In the genomic region with DNA sequence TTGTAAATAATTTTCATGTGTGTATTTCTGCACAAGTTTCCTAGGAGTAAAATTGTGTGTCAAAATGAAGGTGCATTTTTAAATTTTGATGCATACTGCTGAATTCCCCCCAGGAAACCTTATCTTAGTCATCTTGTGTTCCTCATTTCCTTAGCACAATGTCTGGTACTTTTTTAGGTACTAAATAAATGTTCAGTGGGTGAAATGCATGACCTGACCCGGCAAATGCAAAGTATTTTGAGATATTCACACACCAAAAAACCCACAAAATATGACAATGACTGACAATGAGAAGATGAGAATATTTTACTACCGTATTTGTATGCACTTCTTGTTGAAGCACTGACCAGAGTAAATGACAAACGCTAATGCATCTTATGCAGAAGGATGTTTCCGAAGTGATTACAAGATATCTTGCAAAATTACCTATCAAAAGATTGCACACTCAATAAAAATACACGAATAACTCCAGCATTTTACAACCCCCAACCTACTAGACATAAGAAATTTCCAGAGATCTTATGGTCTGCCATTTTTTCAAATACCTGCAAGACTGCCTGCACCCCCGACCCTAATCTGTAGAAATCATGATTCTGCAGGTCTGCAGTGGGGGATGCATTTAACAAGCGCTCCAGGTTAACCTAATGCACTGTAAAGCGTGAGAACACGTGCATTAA, we compare ENCODE assay signal across 8 cellular contexts. TPM values are rescaled to one million over a fixed set of nuclear protein-coding genes. Genes with fewer than 3 reads are reported as not detected.
DNase-seq lines count a peak whose midpoint lies in the region; ATAC-seq and TF ChIP-seq lines count a peak whose summit lies in the region.

No MANE protein-coding gene starts in this region.

- H3K36me3 Mint-ChIP-seq in CD4-positive, alpha-beta T cell (ENCODE audit: low read depth), result peaks cover 28% of the 10 kb centered on the region
- peaks cover 31% of the 10 kb centered on the region for H3K36me3 Mint-ChIP-seq in activated CD8-positive, alpha-beta T cell treated with anti-CD3 and anti-CD28 coated beads for 36 hours (ENCODE audit: low read depth)

- TF ChIP-seq CTCF in CD4-positive, alpha-beta T cell (IDR thresholded peaks at IDR 0.05), result no peak
- no peak for TF ChIP-seq CTCF in HEK293 (tag by site-specific recombination; IDR thresholded peaks at IDR 0.05)
- no peak for TF ChIP-seq CTCF in activated CD8-positive, alpha-beta T cell treated with anti-CD3 and anti-CD28 coated beads for 36 hours (IDR thresholded peaks at IDR 0.05)
- no peak for TF ChIP-seq CTCF in testis (IDR thresholded peaks at IDR 0.05)
- TF ChIP-seq CTCF in foreskin keratinocyte (conservative IDR thresholded peaks at IDR 0.05), result no peak

- POLR2A ChIA-PET in CD4-positive, alpha-beta T cell (lab: Charles Lee), result interaction anchor here (0.7 kb wide), 1 partner anchor 1225 kb away, joined by 3 read pairs; no protein-coding TSS in a partner anchor
- POLR2A ChIA-PET in HEK293 (lab: Yijun Ruan, JAX), result interaction anchor here (0.5 to 0.7 kb wide), 2 partner anchors 10 to 535 kb away, joined by 3 read pairs; no protein-coding TSS in a partner anchor
- POLR2A ChIA-PET in activated CD8-positive, alpha-beta T cell treated with anti-CD3 and anti-CD28 coated beads for 36 hours (lab: Charles Lee), result interaction anchor here (0.9 kb wide), 1 partner anchor 15 kb away, joined by 3 read pairs; no protein-coding TSS in a partner anchor

- WGBS in testis, 2 donors, result 11 to 14% methylated on average over 9 of the region's 9 CpGs

- no peaks in the 10 kb centered on the region for H3K27me3 ChIP-seq in CD4-positive, alpha-beta T cell (ENCODE audit: control insufficient read depth, insufficient read depth, low read length)
- H3K27me3 ChIP-seq in iPS-18a (ENCODE audit: control insufficient read depth, insufficient read depth, low read length), result no peaks in the 10 kb centered on the region
- no peaks in the 10 kb centered on the region for H3K27me3 ChIP-seq in testis
- no peaks in the 10 kb centered on the region for H3K27me3 ChIP-seq in foreskin keratinocyte

- no peak overlapping the region for H3K27ac ChIP-seq in CD4-positive, alpha-beta T cell (ENCODE audit: low read depth, low read length)
- no peak overlapping the region for H3K27ac ChIP-seq in HEK293 (ENCODE audit: extremely low read depth, low read depth, low read length)
- no peak overlapping the region for H3K27ac ChIP-seq in iPS-18a (ENCODE audit: low read length)
- peak overlapping the region in 1 of 2 donors; percentile 92 for H3K27ac ChIP-seq in testis
- no peak overlapping the region for H3K27ac ChIP-seq in foreskin keratinocyte

- intact Hi-C loops in CD4-positive, alpha-beta T cell (cut with DNase I, micrococcal nuclease), result loop anchor here (2.0 to 10.0 kb wide), 5 partner anchors 208 to 1292 kb away; a partner anchor contains a TSS
- intact Hi-C loops in activated CD8-positive, alpha-beta T cell treated with anti-CD3 and anti-CD28 coated beads for 36 hours (cut with micrococcal nuclease), result no loop called here
- intact Hi-C loops in testis (cut with DNase I; ENCODE audit: low total_unique reads), result no loop called here

- ATAC-seq in CD4-positive, alpha-beta T cell (ENCODE audit: poor library complexity), result no peak
- ATAC-seq in activated CD8-positive, alpha-beta T cell treated with anti-CD3 and anti-CD28 coated beads for 36 hours, result no peak
- ATAC-seq in foreskin keratinocyte, result no peak

- H3K27me3 Mint-ChIP-seq in CD4-positive, alpha-beta T cell, result no peaks in the 10 kb centered on the region
- no peaks in the 10 kb centered on the region for H3K27me3 Mint-ChIP-seq in activated CD8-positive, alpha-beta T cell treated with anti-CD3 and anti-CD28 coated beads for 36 hours

- peaks cover 53% of the 10 kb centered on the region for H3K4me1 Mint-ChIP-seq in CD4-positive, alpha-beta T cell (ENCODE audit: low read depth)
- peaks cover 40% of the 10 kb centered on the region for H3K4me1 Mint-ChIP-seq in activated CD8-positive, alpha-beta T cell treated with anti-CD3 and anti-CD28 coated beads for 36 hours (ENCODE audit: low read depth)

- H3K4me3 ChIP-seq in HEK293 (ENCODE audit: low read depth, low read length), result peak overlapping the region; percentile 31
- H3K4me3 ChIP-seq in iPS-18a (ENCODE audit: low read length), result peak overlapping the region; percentile 96
- H3K4me3 ChIP-seq in testis, result peak overlapping the region; percentile 82 to 92

- H3K4me3 Mint-ChIP-seq in CD4-positive, alpha-beta T cell, result peak overlapping the region; percentile 92
- H3K4me3 Mint-ChIP-seq in activated CD8-positive, alpha-beta T cell treated with anti-CD3 and anti-CD28 coated beads for 36 hours, result peak overlapping the region; percentile 92

- H3K9me3 Mint-ChIP-seq in CD4-positive, alpha-beta T cell, result no peaks in the 10 kb centered on the region
- H3K9me3 Mint-ChIP-seq in activated CD8-positive, alpha-beta T cell treated with anti-CD3 and anti-CD28 coated beads for 36 hours, result no peaks in the 10 kb centered on the region

- CTCF ChIA-PET in CD4-positive, alpha-beta T cell (lab: Charles Lee), result interaction anchor here (0.7 to 2.0 kb wide), 7 partner anchors 8 to 1650 kb away, joined by 3 to 12 read pairs (median 3); a partner anchor contains a TSS
- CTCF ChIA-PET in HEK293 (lab: Yijun Ruan, JAX), result interaction anchor here (0.5 to 1.6 kb wide), 7 partner anchors 9 to 223 kb away, joined by 3 to 5 read pairs (median 4); no protein-coding TSS in a partner anchor
- CTCF ChIA-PET in activated CD8-positive, alpha-beta T cell treated with anti-CD3 and anti-CD28 coated beads for 36 hours (lab: Charles Lee), result interaction anchor here (0.7 to 2.4 kb wide), 8 partner anchors 12 to 1631 kb away, joined by 3 to 11 read pairs (median 6); no protein-coding TSS in a partner anchor

- TF ChIP-seq POLR2A in testis (IDR thresholded peaks at IDR 0.05), result no peak

- H3K9ac ChIP-seq in iPS-18a (ENCODE audit: low read length), result peak overlapping the region; percentile 55

- no peaks in the 10 kb centered on the region for H3K4me1 ChIP-seq in HEK293 (ENCODE audit: control insufficient read depth, insufficient read depth, low read length)
- peaks cover 6% of the 10 kb centered on the region for H3K4me1 ChIP-seq in iPS-18a (ENCODE audit: control insufficient read depth, low read depth, low read length)
- H3K4me1 ChIP-seq in testis, result peaks cover 39% of the 10 kb centered on the region
- H3K4me1 ChIP-seq in foreskin keratinocyte, result no peaks in the 10 kb centered on the region

- H3K9me3 ChIP-seq in CD4-positive, alpha-beta T cell (ENCODE audit: control insufficient read depth, low read length), result no peaks in the 10 kb centered on the region
- no peaks in the 10 kb centered on the region for H3K9me3 ChIP-seq in HEK293 (ENCODE audit: control insufficient read depth, insufficient read depth, low read depth, low read length)
- no peaks in the 10 kb centered on the region for H3K9me3 ChIP-seq in iPS-18a (ENCODE audit: control insufficient read depth, low read depth, low read length)
- H3K9me3 ChIP-seq in testis, result no peaks in the 10 kb centered on the region

- H3K36me3 ChIP-seq in HEK293 (ENCODE audit: control insufficient read depth in 2 of 2, insufficient read depth in 1 of 2, low read length in 2 of 2) (peaks cover 4 to 25% of the 10 kb centered on the region in 2 experiments), iPS-18a (ENCODE audit: control insufficient read depth, low read depth, low read length) (peaks cover 21% of the 10 kb centered on the region), testis (ENCODE audit: low read depth, missing control alignments) (no peaks in the 10 kb centered on the region)

- DNase-seq in CD4-positive, alpha-beta T cell, result no peak
- DNase-seq in activated CD8-positive, alpha-beta T cell treated with anti-CD3 and anti-CD28 coated beads for 36 hours, result no peak
- DNase-seq in testis (no peak), NCI-H748 (lab: John Stamatoyannopoulos, UW; ENCODE audit: unreplicated experiment) (no peak), foreskin keratinocyte (no peak), NCI-H1105 treated with DMSO at 0.1 percent for 48 hours (lab: John Stamatoyannopoulos, UW) (no peak)

- peak overlapping the region; percentile 93 for H3K27ac Mint-ChIP-seq in CD4-positive, alpha-beta T cell
- H3K27ac Mint-ChIP-seq in activated CD8-positive, alpha-beta T cell treated with anti-CD3 and anti-CD28 coated beads for 36 hours, result peak overlapping the region; percentile 74

TF ChIP-seq in HEK293, 187 proteins besides CTCF, POLR2A, EP300 and RAD21:
- TF ChIP-seq ZNF223 (tag by site-specific recombination; IDR thresholded peaks at IDR 0.05) (peak; percentile 64; the same call in 1 of the 2 replicates), ZNF140 (tag by site-specific recombination; IDR thresholded peaks at IDR 0.05) (no peak), ZSCAN23 (tag by site-specific recombination; IDR thresholded peaks at IDR 0.05) (no peak), ZNF585B (tag by site-specific recombination; IDR thresholded peaks at IDR 0.05) (no peak), ZNF292 (tag by site-specific recombination; IDR thresholded peaks at IDR 0.05; ENCODE audit: borderline replicate concordance, low read depth) (no peak)
- TF ChIP-seq, protein P1, sequence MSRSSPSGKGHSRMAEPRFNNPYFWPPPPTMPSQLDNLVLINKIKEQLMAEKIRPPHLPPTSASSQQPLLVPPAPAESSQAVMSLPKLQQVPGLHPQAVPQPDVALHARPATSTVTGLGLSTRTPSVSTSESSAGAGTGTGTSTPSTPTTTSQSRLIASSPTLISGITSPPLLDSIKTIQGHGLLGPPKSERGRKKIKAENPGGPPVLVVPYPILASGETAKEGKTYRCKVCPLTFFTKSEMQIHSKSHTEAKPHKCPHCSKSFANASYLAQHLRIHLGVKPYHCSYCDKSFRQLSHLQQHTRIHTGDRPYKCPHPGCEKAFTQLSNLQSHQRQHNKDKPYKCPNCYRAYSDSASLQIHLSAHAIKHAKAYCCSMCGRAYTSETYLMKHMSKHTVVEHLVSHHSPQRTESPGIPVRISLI (tag by site-specific recombination; IDR thresholded peaks at IDR 0.05), result no peak

RNA-seq across cellular contexts. Expression of a gene that starts 0.9 kb away (rescaled TPM):
- total RNA-seq in CD4-positive, alpha-beta T cell, result 10 to 100 TPM; 18.6 to 24.2 TPM
- 10 to 100 TPM; 21.0 to 24.8 TPM for total RNA-seq in activated CD8-positive, alpha-beta T cell treated with anti-CD3 and anti-CD28 coated beads for 36 hours
- total RNA-seq in testis, result 10 to 100 TPM; 42.6 to 48.5 TPM
- polyA plus RNA-seq in testis (ENCODE audit: insufficient read depth, low read depth, low replicate concordance), result 72.5 TPM
- 15.2 and 18.6 TPM in 2 replicates for total RNA-seq in foreskin keratinocyte
- 12.7 and 15.6 TPM in 2 replicates for polyA plus RNA-seq in foreskin keratinocyte

Comparison
In these comparisons a context has a peak if more than half of its experiments do, and no peak if none do; other contexts are left out.
1. H3K4me3 ChIP-seq: peak in every context shown above with its lines; median percentile 96 in iPS-18a; 87 in testis; 31 in HEK293.
2. intact Hi-C loops: an anchor here in CD4-positive, alpha-beta T cell (2.0 to 10.0 kb wide); none called in activated CD8-positive, alpha-beta T cell treated with anti-CD3 and anti-CD28 coated beads for 36 hours and testis.